Comparison of ENCODE assay signal across 6 cellular contexts in the genomic region with DNA sequence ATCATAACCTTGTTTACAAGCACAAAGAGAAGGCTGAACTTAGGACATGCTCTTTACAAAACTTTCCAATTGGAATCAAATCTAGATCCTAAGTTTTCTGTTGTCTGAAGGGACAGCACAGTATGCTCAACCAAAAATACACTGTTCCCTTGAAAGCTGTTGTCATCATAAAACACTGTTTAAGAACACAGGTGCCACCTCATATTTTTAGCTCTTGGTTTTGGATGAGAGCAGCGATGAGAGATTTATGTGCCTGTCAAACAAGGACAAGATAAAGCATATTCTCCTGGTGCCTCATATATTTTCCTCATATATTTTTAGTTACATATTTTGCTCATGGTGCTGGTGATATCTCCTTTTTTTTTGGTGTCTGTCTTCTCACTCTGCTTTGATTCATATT.
"Had no signal": no experiment of that assay in that cellular context is flagged by ENCODE, and none has a peak within 500 bp of the region (broad histone marks: within the 10 kb centered on the region; RNA-seq: fewer than 3 reads in every experiment).

No MANE protein-coding gene starts in this region.

- ATAC-seq: GM23338, HCT116, K562 had no signal

- H2AFZ ChIP-seq: GM23338 had no signal

- DNase-seq: H9, HFFc6, IMR-90 had no signal

- H3K4me3 ChIP-seq: GM23338, K562 had no signal

- H3K4me2 ChIP-seq: GM23338 had no signal
